In the genomic region with DNA sequence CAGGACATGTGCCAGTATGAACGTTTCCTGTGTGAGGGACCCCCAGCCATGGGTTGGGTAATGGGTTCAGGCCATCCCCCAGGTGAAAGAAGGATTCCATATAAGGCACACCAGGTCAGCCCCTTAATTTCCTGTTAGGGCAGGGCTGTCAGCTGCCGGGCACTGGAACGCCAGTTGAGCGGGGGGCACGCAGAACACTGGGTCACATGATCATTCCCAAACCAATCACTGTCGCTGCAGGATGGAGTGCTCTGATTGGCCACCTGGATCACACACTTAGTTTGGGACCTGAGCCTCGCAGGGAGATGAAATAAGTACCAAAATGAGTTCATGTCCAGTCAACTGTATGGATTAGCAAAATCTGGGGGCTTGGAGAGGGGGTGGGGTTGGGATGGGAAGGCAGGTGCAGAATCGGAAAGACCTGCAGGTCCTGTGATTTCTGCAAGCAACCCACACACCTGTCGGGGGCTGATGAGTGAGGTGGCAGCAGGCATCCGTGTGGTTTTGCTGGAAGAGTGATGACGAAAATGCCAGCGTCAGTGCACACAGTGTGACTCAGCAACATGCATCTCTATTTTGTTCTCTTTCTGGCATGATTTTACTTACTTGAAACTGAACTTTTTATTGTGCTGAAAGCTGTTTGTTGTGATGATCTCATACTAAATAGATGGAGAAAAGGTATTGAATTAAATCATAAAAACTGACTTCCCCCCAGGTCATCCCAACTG, we compare ENCODE assay signal across 11 cellular contexts. TPM values are rescaled to one million over a fixed set of nuclear protein-coding genes. Genes with fewer than 3 reads are reported as not detected.
DNase-seq lines count a peak whose midpoint lies in the region; ATAC-seq and TF ChIP-seq lines count a peak whose summit lies in the region.
"Had no signal": no experiment of that assay in that cellular context is flagged by ENCODE, and none has a peak within 500 bp of the region (broad histone marks: within the 10 kb centered on the region; RNA-seq: fewer than 3 reads in every experiment).

No MANE protein-coding gene starts in this region.

- CTCF ChIA-PET in RWPE1 (lab: Yijun Ruan, JAX) = no interaction called here

- no peak overlapping the region for H3K4me3 ChIP-seq in foreskin fibroblast (ENCODE audit: low read depth in 1 of 2, low read length in 2 of 2)

- POLR2A ChIA-PET in RWPE1 (lab: Yijun Ruan, JAX; ENCODE audit: low non-redundant PET) = no interaction called here

- DNase-seq in ACHN (peak; percentile 47), H4 (ENCODE audit: low spot score) (peak; percentile 64), RWPE1 (ENCODE audit: low spot score) (peak; percentile 64), foreskin fibroblast (peak; percentile 17 to 40), superior temporal gyrus (ENCODE audit: extremely low spot score) (no peak), DMS53 treated with DMSO at 0.1 percent for 48 hours (lab: John Stamatoyannopoulos, UW; ENCODE audit: unreplicated experiment) (no peak), NCI-H510A (lab: John Stamatoyannopoulos, UW) (no peak)
- DNase-seq: activated naive CD8-positive, alpha-beta T cell treated with anti-CD3 and anti-CD28 coated beads, Interleukin-2, amount 50 U/mL, for 24 hours; trophoblast cell; WERI-Rb-1 had no signal

- TF ChIP-seq CTCF in RWPE1 (conservative IDR thresholded peaks at IDR 0.05; ENCODE audit: low read depth) (no peak), foreskin fibroblast (IDR thresholded peaks at IDR 0.05; ENCODE audit: low read depth, low read length) (no peak)

- in situ Hi-C loops in ACHN (cut with HindIII; ENCODE audit: low pct_ligation_motif_present, low pct_unique_long_range_greater_than_20kb, low sequenced_read_pairs) = no loop called here

- no peak for ATAC-seq in GM21825 (IDR thresholded peaks at IDR 0.05; ENCODE audit: unreplicated experiment)

- H3K27ac ChIP-seq in RWPE1 = peak overlapping the region; percentile 93
- H3K27ac ChIP-seq: WERI-Rb-1 had no signal

RNA-seq across cellular contexts. Expression of a gene that starts 32.2 kb away (rescaled TPM):
- total RNA-seq in H4 (2014; rRNA removed; shearing (Covaris generic)) = not detected in 2 replicates

Comparison
In these comparisons a context has a peak if more than half of its experiments do, and no peak if none do; other contexts are left out.
1. DNase-seq: peak in ACHN (single experiment), H4 (single experiment), RWPE1 (single experiment) and foreskin fibroblast (2 of 2); none in superior temporal gyrus (single experiment), DMS53 treated with DMSO at 0.1 percent for 48 hours (single experiment) and NCI-H510A (single experiment).